Comparison of ENCODE assay signal across 8 cellular contexts in the genomic region with DNA sequence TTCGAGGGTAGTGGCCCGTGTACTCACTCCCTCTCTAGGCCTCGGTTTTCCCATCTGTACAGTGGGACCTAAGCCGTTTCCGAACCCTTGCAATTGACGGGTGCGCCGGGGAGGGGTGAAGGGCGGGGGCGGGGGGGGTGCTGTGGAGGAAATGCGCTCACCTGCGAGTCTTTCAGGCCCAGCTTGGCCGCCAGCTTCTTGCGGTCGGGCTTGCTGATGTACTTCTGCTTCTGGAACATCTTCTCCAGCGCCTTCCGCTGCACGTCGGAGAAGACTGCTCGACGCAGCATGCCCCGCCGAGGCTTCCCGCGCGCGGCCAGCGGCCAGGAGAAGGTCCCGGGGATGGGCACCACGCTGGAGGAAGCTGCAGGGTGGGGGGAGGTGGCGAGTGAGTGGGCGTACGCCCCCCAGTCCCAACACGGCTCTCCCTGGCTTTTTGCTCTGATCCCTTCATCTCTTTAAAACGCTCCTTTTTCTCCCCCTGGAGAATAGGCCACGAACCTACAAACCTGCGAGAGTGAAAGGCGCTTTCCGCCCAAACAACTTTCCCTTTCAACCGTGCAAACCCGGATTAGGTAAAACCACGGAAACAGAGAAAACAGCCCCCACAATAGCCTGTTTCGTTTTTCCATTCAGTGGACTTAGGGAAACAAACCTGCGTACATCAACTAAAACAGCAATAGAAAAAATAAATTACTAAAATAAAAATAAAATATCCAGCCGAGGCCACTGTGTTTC. TPM values are rescaled to one million over a fixed set of nuclear protein-coding genes. Genes with fewer than 3 reads are reported as not detected.
DNase-seq lines count a peak whose midpoint lies in the region; TF ChIP-seq lines count a peak whose summit lies in the region.

No MANE protein-coding gene starts in this region.

- DNase-seq in GM10248 (ENCODE audit: extremely low spot score) (peak; percentile 49), NOMO-1 (lab: John Stamatoyannopoulos, UW; ENCODE audit: unreplicated experiment in 2 of 2) (peak; percentile 2 to 20), nephron progenitor cell (no peak), HK-2 (ENCODE audit: unreplicated experiment) (no peak), chondrocyte (ENCODE audit: low spot score) (no peak), Ammon's horn (ENCODE audit: low spot score) (no peak), dorsolateral prefrontal cortex (no peak)
- peak; percentile 56 for DNase-seq in central memory CD4-positive, alpha-beta T cell

- H3K27ac Mint-ChIP-seq in nephron progenitor cell (no peak overlapping the region), chondrocyte (ENCODE audit: unreplicated experiment) (no peak overlapping the region)

- no peak overlapping the region for H3K27ac ChIP-seq in dorsolateral prefrontal cortex

- H3K27me3 Mint-ChIP-seq in nephron progenitor cell (ENCODE audit: low read depth, poor library complexity), result peaks cover 96% of the 10 kb centered on the region
- H3K27me3 Mint-ChIP-seq in chondrocyte (ENCODE audit: low read depth), result peaks cover 57% of the 10 kb centered on the region

- intact Hi-C loops in dorsolateral prefrontal cortex (cut with DNase I), result no loop called here

- H3K4me3 Mint-ChIP-seq in nephron progenitor cell (peak overlapping the region; percentile 66), chondrocyte (ENCODE audit: unreplicated experiment) (no peak overlapping the region)

- TF ChIP-seq CTCF in GM10248 (IDR thresholded peaks at IDR 0.05; ENCODE audit: control extremely low read depth, extremely low read depth, low read depth, missing control alignments) (no peak), nephron progenitor cell (IDR thresholded peaks at IDR 0.05) (no peak), chondrocyte (IDR thresholded peaks at IDR 0.05) (no peak), dorsolateral prefrontal cortex (IDR thresholded peaks at IDR 0.05 in 54 of 56, conservative IDR thresholded peaks at IDR 0.05 in 2 of 56; ENCODE audit: low read depth in 1 of 56, partially characterized antibody in 56 of 56) (no peak)

- H3K27me3 ChIP-seq in dorsolateral prefrontal cortex, result peaks cover 22 to 97% (median 72%) of the 10 kb centered on the region in 45 donors

- CTCF ChIA-PET in GM10248 (lab: Yijun Ruan, JAX), result interaction anchor here (0.9 kb wide), 1 partner anchor 29 kb away, joined by 4 read pairs; no protein-coding TSS in a partner anchor

- POLR2A ChIA-PET in GM10248 (lab: Yijun Ruan, JAX), result no interaction called here

- H3K9me3 Mint-ChIP-seq in nephron progenitor cell (peaks cover 5% of the 10 kb centered on the region), chondrocyte (ENCODE audit: low read depth) (peaks cover 2% of the 10 kb centered on the region)

- peak overlapping the region in 3 of 59 donors; percentile 10 to 27 (median 13) for H3K4me3 ChIP-seq in dorsolateral prefrontal cortex

- H3K36me3 Mint-ChIP-seq in nephron progenitor cell (ENCODE audit: low read depth), result no peaks in the 10 kb centered on the region
- H3K36me3 Mint-ChIP-seq in chondrocyte (ENCODE audit: low read depth), result peaks cover 8% of the 10 kb centered on the region

- H3K4me1 Mint-ChIP-seq in nephron progenitor cell (peaks cover 43% of the 10 kb centered on the region), chondrocyte (ENCODE audit: low read depth) (peaks cover 34% of the 10 kb centered on the region)

RNA-seq across cellular contexts. Expression of gene DBX1, which starts 3.2 kb away (rescaled TPM):
- total RNA-seq in chondrocyte, result not detected in 3 replicates
- not detected for total RNA-seq in dorsolateral prefrontal cortex

Comparison
In these comparisons a context has a peak if more than half of its experiments do, and no peak if none do; other contexts are left out.
1. DNase-seq: peak in GM10248 (single experiment), NOMO-1 (2 of 2) and central memory CD4-positive, alpha-beta T cell (single experiment); none in nephron progenitor cell (single experiment), HK-2 (single experiment), chondrocyte (single experiment), Ammon's horn (single experiment) and dorsolateral prefrontal cortex (0 of 10).